Comparison of ENCODE assay signal across 1 cellular context in the genomic region with DNA sequence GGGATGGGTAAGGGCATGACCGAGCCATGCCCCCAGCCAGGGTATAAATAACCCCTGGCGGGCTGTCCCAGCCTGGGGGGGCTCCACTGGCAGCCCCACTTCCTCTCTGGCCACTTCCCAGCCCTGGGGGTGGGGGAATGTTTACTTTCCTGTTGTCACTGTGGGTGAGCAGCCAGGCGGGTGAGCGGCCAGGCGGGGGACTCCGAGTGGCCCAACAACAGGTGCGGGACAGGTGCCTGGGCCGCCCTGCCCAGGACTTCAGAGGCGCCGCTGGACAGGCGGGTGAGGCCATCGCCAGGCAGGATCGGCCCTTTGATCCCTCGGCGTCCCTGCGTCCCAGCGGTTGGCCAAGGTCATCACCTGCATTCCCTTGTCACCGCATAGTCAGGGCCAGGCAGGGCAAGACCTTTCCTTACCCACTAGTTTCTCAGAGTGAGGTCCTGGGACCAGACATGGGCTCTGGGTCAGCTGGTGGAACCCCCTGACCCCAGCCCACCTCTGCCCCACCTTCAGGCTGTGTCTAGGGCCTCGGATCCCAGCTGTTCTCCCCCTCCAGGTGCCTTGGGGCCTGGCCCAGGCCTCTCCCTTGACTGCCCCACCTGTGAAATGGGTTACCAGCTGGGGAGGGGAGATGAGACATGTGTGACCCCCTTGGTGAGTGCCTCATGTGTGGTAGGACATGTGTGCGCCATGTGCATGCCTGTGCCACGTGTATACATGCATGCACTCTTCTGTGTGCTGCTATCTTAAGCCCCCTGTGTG.
TF ChIP-seq lines count a peak whose summit lies in the region.

No MANE protein-coding gene starts in this region.

TF ChIP-seq in HepG2, 621 proteins besides CTCF, POLR2A, EP300 and RAD21 (continued from another document and continues in another):
- TF ChIP-seq NPAS2 (CRISPR knock-in tag; IDR thresholded peaks at IDR 0.05; ENCODE audit: borderline replicate concordance) (no peak), CREM (IDR thresholded peaks at IDR 0.05) (peak; percentile 76; the same call in 1 of the 2 replicates), CREM (CRISPR knock-in tag; IDR thresholded peaks at IDR 0.05) (no peak), ZNF34 (CRISPR knock-in tag; IDR thresholded peaks at IDR 0.05; ENCODE audit: borderline replicate concordance) (no peak), ZNF589 (CRISPR knock-in tag; conservative IDR thresholded peaks at IDR 0.05) (no peak), KLF12 (CRISPR knock-in tag; IDR thresholded peaks at IDR 0.05; ENCODE audit: borderline replicate concordance) (0 out of 2 replicates have a peak, but pooled peaks have one; percentile 43), SSRP1 (CRISPR knock-in tag; IDR thresholded peaks at IDR 0.05) (0 out of 2 replicates have a peak, but pooled peaks have one; percentile 35), TBP (CRISPR knock-in tag; IDR thresholded peaks at IDR 0.05) (no peak), PAF1 (CRISPR knock-in tag; IDR thresholded peaks at IDR 0.05) (no peak), FLYWCH1 (CRISPR knock-in tag; IDR thresholded peaks at IDR 0.05) (no peak), SPEN (CRISPR knock-in tag; IDR thresholded peaks at IDR 0.05; ENCODE audit: low read depth) (peak; percentile 96), ELF3 (CRISPR knock-in tag; IDR thresholded peaks at IDR 0.05) (peak; percentile 92), RFXAP (CRISPR knock-in tag; IDR thresholded peaks at IDR 0.05; ENCODE audit: borderline replicate concordance) (peak; percentile 93), ZNF816 (CRISPR knock-in tag; IDR thresholded peaks at IDR 0.05; ENCODE audit: borderline replicate concordance) (peak; percentile 53; the same call in 1 of the 2 replicates), ZSCAN29 (CRISPR knock-in tag; conservative IDR thresholded peaks at IDR 0.05) (peak; percentile 93), SP5 (CRISPR knock-in tag; IDR thresholded peaks at IDR 0.05; ENCODE audit: borderline replicate concordance, low read depth) (peak; percentile 98), ZBTB7A (CRISPR knock-in tag; IDR thresholded peaks at IDR 0.05) (peak; percentile 97), ZNF570 (CRISPR knock-in tag; IDR thresholded peaks at IDR 0.05; ENCODE audit: borderline replicate concordance) (no peak), RNF2 (conservative IDR thresholded peaks at IDR 0.05; ENCODE audit: low read depth) (no peak), TOE1 (CRISPR knock-in tag; IDR thresholded peaks at IDR 0.05) (no peak), ZEB1 (IDR thresholded peaks at IDR 0.05; ENCODE audit: insufficient replicate concordance, low read depth) (peak; percentile 100), ZNF652 (CRISPR knock-in tag; IDR thresholded peaks at IDR 0.05; ENCODE audit: borderline replicate concordance, low read depth) (peak; percentile 30; the same call in 1 of the 2 replicates), ATF1 (CRISPR knock-in tag; IDR thresholded peaks at IDR 0.05) (no peak), SYNCRIP (IDR thresholded peaks at IDR 0.05; ENCODE audit: insufficient read depth, low read depth, low read length) (no peak), XRCC5 (optimal IDR thresholded peaks at IDR 0.05; ENCODE audit: low read length) (peak; percentile 31), HOXA9 (CRISPR knock-in tag; IDR thresholded peaks at IDR 0.05; ENCODE audit: borderline replicate concordance) (no peak)
- TF ChIP-seq, protein P1, sequence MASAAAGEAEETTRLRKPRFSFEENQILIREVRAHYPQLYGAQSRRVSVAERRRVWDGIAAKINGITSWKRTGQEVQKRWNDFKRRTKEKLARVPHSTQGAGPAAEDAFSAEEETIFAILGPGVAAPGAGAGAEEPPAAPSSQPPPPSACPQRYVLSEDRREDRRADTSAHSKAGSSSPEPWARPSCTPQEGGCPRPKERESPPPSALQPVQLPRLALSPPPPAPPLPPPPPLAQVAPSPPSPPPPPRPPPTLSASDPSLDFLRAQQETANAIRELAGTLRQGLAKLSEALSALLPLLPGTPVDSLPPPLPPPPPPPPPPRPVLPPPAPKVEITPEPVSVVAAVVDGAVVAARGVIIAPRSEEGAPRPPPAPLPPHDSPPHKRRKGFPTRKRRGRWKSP (CRISPR knock-in tag; IDR thresholded peaks at IDR 0.05): peak; percentile 87
- TF ChIP-seq, protein P2, sequence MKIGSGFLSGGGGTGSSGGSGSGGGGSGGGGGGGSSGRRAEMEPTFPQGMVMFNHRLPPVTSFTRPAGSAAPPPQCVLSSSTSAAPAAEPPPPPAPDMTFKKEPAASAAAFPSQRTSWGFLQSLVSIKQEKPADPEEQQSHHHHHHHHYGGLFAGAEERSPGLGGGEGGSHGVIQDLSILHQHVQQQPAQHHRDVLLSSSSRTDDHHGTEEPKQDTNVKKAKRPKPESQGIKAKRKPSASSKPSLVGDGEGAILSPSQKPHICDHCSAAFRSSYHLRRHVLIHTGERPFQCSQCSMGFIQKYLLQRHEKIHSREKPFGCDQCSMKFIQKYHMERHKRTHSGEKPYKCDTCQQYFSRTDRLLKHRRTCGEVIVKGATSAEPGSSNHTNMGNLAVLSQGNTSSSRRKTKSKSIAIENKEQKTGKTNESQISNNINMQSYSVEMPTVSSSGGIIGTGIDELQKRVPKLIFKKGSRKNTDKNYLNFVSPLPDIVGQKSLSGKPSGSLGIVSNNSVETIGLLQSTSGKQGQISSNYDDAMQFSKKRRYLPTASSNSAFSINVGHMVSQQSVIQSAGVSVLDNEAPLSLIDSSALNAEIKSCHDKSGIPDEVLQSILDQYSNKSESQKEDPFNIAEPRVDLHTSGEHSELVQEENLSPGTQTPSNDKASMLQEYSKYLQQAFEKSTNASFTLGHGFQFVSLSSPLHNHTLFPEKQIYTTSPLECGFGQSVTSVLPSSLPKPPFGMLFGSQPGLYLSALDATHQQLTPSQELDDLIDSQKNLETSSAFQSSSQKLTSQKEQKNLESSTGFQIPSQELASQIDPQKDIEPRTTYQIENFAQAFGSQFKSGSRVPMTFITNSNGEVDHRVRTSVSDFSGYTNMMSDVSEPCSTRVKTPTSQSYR (CRISPR knock-in tag; IDR thresholded peaks at IDR 0.05; ENCODE audit: borderline replicate concordance): peak; percentile 92
- TF ChIP-seq, protein P3, sequence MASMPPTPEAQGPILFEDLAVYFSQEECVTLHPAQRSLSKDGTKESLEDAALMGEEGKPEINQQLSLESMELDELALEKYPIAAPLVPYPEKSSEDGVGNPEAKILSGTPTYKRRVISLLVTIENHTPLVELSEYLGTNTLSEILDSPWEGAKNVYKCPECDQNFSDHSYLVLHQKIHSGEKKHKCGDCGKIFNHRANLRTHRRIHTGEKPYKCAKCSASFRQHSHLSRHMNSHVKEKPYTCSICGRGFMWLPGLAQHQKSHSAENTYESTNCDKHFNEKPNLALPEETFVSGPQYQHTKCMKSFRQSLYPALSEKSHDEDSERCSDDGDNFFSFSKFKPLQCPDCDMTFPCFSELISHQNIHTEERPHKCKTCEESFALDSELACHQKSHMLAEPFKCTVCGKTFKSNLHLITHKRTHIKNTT (CRISPR knock-in tag; IDR thresholded peaks at IDR 0.05): no peak
- TF ChIP-seq, protein P4, sequence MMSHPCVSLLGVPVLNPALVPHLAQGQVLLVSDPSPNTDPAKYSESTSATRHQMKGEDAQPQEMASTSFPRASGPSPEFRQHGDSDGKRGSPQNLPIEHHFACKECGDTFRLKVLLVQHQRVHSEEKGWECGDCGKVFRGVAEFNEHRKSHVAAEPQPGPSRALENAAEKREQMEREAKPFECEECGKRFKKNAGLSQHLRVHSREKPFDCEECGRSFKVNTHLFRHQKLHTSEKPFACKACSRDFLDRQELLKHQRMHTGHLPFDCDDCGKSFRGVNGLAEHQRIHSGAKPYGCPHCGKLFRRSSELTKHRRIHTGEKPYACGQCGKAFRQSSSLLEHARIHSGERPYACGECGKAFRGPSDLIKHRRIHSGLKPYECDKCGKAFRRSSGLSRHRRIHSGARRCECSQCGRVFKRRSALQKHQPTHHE (CRISPR knock-in tag; IDR thresholded peaks at IDR 0.05; ENCODE audit: borderline replicate concordance): no peak; the same call in 1 of the 2 replicates
- TF ChIP-seq, protein P5, sequence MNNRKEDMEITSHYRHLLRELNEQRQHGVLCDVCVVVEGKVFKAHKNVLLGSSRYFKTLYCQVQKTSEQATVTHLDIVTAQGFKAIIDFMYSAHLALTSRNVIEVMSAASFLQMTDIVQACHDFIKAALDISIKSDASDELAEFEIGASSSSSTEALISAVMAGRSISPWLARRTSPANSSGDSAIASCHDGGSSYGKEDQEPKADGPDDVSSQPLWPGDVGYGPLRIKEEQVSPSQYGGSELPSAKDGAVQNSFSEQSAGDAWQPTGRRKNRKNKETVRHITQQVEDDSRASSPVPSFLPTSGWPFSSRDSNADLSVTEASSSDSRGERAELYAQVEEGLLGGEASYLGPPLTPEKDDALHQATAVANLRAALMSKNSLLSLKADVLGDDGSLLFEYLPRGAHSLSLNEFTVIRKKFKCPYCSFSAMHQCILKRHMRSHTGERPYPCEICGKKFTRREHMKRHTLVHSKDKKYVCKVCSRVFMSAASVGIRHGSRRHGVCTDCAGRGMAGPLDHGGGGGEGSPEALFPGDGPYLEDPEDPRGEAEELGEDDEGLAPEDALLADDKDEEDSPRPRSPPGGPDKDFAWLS (CRISPR knock-in tag; IDR thresholded peaks at IDR 0.05; ENCODE audit: borderline replicate concordance): 0 out of 2 replicates have a peak, but pooled peaks have one; percentile 46
- TF ChIP-seq, protein P6, sequence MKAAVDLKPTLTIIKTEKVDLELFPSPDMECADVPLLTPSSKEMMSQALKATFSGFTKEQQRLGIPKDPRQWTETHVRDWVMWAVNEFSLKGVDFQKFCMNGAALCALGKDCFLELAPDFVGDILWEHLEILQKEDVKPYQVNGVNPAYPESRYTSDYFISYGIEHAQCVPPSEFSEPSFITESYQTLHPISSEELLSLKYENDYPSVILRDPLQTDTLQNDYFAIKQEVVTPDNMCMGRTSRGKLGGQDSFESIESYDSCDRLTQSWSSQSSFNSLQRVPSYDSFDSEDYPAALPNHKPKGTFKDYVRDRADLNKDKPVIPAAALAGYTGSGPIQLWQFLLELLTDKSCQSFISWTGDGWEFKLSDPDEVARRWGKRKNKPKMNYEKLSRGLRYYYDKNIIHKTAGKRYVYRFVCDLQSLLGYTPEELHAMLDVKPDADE (CRISPR knock-in tag; IDR thresholded peaks at IDR 0.05): no peak
- TF ChIP-seq, protein P7, sequence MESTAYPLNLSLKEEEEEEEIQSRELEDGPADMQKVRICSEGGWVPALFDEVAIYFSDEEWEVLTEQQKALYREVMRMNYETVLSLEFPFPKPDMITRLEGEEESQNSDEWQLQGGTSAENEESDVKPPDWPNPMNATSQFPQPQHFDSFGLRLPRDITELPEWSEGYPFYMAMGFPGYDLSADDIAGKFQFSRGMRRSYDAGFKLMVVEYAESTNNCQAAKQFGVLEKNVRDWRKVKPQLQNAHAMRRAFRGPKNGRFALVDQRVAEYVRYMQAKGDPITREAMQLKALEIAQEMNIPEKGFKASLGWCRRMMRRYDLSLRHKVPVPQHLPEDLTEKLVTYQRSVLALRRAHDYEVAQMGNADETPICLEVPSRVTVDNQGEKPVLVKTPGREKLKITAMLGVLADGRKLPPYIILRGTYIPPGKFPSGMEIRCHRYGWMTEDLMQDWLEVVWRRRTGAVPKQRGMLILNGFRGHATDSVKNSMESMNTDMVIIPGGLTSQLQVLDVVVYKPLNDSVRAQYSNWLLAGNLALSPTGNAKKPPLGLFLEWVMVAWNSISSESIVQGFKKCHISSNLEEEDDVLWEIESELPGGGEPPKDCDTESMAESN (CRISPR knock-in tag; conservative IDR thresholded peaks at IDR 0.05): peak; percentile 94
- TF ChIP-seq, protein P8, sequence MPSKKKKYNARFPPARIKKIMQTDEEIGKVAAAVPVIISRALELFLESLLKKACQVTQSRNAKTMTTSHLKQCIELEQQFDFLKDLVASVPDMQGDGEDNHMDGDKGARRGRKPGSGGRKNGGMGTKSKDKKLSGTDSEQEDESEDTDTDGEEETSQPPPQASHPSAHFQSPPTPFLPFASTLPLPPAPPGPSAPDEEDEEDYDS (CRISPR knock-in tag; IDR thresholded peaks at IDR 0.05): peak; percentile 69
- TF ChIP-seq, protein P9, sequence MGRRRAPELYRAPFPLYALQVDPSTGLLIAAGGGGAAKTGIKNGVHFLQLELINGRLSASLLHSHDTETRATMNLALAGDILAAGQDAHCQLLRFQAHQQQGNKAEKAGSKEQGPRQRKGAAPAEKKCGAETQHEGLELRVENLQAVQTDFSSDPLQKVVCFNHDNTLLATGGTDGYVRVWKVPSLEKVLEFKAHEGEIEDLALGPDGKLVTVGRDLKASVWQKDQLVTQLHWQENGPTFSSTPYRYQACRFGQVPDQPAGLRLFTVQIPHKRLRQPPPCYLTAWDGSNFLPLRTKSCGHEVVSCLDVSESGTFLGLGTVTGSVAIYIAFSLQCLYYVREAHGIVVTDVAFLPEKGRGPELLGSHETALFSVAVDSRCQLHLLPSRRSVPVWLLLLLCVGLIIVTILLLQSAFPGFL (CRISPR knock-in tag; IDR thresholded peaks at IDR 0.05): no peak
- TF ChIP-seq, protein P10, sequence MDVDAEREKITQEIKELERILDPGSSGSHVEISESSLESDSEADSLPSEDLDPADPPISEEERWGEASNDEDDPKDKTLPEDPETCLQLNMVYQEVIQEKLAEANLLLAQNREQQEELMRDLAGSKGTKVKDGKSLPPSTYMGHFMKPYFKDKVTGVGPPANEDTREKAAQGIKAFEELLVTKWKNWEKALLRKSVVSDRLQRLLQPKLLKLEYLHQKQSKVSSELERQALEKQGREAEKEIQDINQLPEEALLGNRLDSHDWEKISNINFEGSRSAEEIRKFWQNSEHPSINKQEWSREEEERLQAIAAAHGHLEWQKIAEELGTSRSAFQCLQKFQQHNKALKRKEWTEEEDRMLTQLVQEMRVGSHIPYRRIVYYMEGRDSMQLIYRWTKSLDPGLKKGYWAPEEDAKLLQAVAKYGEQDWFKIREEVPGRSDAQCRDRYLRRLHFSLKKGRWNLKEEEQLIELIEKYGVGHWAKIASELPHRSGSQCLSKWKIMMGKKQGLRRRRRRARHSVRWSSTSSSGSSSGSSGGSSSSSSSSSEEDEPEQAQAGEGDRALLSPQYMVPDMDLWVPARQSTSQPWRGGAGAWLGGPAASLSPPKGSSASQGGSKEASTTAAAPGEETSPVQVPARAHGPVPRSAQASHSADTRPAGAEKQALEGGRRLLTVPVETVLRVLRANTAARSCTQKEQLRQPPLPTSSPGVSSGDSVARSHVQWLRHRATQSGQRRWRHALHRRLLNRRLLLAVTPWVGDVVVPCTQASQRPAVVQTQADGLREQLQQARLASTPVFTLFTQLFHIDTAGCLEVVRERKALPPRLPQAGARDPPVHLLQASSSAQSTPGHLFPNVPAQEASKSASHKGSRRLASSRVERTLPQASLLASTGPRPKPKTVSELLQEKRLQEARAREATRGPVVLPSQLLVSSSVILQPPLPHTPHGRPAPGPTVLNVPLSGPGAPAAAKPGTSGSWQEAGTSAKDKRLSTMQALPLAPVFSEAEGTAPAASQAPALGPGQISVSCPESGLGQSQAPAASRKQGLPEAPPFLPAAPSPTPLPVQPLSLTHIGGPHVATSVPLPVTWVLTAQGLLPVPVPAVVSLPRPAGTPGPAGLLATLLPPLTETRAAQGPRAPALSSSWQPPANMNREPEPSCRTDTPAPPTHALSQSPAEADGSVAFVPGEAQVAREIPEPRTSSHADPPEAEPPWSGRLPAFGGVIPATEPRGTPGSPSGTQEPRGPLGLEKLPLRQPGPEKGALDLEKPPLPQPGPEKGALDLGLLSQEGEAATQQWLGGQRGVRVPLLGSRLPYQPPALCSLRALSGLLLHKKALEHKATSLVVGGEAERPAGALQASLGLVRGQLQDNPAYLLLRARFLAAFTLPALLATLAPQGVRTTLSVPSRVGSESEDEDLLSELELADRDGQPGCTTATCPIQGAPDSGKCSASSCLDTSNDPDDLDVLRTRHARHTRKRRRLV (CRISPR knock-in tag; IDR thresholded peaks at IDR 0.05): no peak
- TF ChIP-seq, protein P11, sequence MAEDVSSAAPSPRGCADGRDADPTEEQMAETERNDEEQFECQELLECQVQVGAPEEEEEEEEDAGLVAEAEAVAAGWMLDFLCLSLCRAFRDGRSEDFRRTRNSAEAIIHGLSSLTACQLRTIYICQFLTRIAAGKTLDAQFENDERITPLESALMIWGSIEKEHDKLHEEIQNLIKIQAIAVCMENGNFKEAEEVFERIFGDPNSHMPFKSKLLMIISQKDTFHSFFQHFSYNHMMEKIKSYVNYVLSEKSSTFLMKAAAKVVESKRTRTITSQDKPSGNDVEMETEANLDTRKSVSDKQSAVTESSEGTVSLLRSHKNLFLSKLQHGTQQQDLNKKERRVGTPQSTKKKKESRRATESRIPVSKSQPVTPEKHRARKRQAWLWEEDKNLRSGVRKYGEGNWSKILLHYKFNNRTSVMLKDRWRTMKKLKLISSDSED (CRISPR knock-in tag; IDR thresholded peaks at IDR 0.05): no peak
